Comparison of ENCODE assay signal across 28 cellular contexts in the genomic region with DNA sequence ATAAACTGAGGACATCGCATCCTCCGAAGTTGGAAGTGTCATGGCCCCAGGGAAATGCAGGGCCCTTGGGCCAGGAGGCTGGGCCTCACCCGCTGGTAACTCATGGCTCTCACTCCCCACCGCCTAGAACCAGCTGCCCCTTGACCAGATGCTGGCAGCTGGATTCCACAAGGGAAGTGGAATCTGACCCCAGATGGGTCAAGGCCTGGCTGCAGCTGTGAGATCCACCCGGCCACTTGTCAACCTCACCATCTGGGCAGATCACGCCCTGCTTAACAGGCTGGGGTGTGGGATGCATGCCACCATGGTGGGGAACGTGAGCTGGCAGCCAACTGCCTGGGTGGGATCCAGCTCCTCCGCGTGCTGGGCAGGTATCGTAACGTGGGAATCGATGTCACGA.
"Had no signal": no experiment of that assay in that cellular context is flagged by ENCODE, and none has a peak within 500 bp of the region (broad histone marks: within the 10 kb centered on the region; RNA-seq: fewer than 3 reads in every experiment).

No MANE protein-coding gene starts in this region.

- H3K36me3 ChIP-seq: adrenal gland, ascending aorta, breast epithelium, cardiac muscle cell, colonic mucosa, esophagus squamous epithelium had no signal

- H3K9me3 ChIP-seq: adrenal gland, ascending aorta, breast epithelium, colonic mucosa, esophagus squamous epithelium, gastroesophageal sphincter had no signal

- ATAC-seq: activated CD4-positive, alpha-beta T cell treated with anti-CD3 and anti-CD28 coated beads for 36 hours; activated CD8-positive, alpha-beta memory T cell treated with anti-CD3 and anti-CD28 coated beads, Interleukin-2, amount 10 ng/mL, durations not matched to agents 7 days and 5 days; activated CD8-positive, alpha-beta T cell treated with anti-CD3 and anti-CD28 coated beads, Interleukin-2, amount 10 ng/mL, durations not matched to agents 7 days and 5 days; activated naive CD8-positive, alpha-beta T cell treated with anti-CD3 and anti-CD28 coated beads, Interleukin-2, amount 50 U/mL, for 24 hours; gastroesophageal sphincter had no signal

- H3K4me1 ChIP-seq: adrenal gland, ascending aorta, breast epithelium, colonic mucosa, esophagus squamous epithelium, gastroesophageal sphincter had no signal

- H3K27ac ChIP-seq: adrenal gland, ascending aorta, breast epithelium, cardiac muscle cell, colonic mucosa, epithelial cell of prostate, esophagus squamous epithelium, gastroesophageal sphincter had no signal

- H3K4me3 ChIP-seq: adrenal gland, ascending aorta, breast epithelium, cardiac muscle cell, colonic mucosa, esophagus squamous epithelium, gastroesophageal sphincter had no signal

- H3K27me3 ChIP-seq: adrenal gland, ascending aorta, breast epithelium, cardiac muscle cell, colonic mucosa, esophagus squamous epithelium, gastroesophageal sphincter had no signal

- DNase-seq: activated CD4-positive, alpha-beta memory T cell treated with anti-CD3 and anti-CD28 coated beads for 36 hours; activated CD4-positive, alpha-beta T cell treated with anti-CD3 and anti-CD28 coated beads for 36 hours; activated CD4-positive, alpha-beta T cell treated with anti-CD3 and anti-CD28 coated beads, Interleukin-2, amount 10 ng/mL, durations not matched to agents 24 days and 14 days; activated CD4-positive, CD25-positive, alpha-beta regulatory T cell; activated CD4-positive, CD25-positive, alpha-beta regulatory T cell treated with anti-CD3 and anti-CD28 coated beads, Interleukin-2, amount 50 U/mL, for 72 hours; activated CD8-positive, alpha-beta memory T cell treated with anti-CD3 and anti-CD28 coated beads, Interleukin-2, amount 10 ng/mL, durations not matched to agents 7 days and 5 days; activated CD8-positive, alpha-beta memory T cell treated with anti-CD3 and anti-CD28 coated beads, Interleukin-2, amount 50 U/mL, for 4 hours; activated CD8-positive, alpha-beta T cell treated with anti-CD3 and anti-CD28 coated beads, Interleukin-2, amount 10 ng/mL, durations not matched to agents 7 days and 5 days; activated effector memory CD4-positive, alpha-beta T cell treated with anti-CD3 and anti-CD28 coated beads, Interleukin-2, amount 50 U/mL, for 16 hours; activated naive CD4-positive, alpha-beta T cell treated with anti-CD3 and anti-CD28 coated beads for 36 hours; activated naive CD8-positive, alpha-beta T cell treated with anti-CD3 and anti-CD28 coated beads for 36 hours; activated naive CD8-positive, alpha-beta T cell treated with anti-CD3 and anti-CD28 coated beads, Interleukin-2, amount 50 U/mL, for 24 hours; activated T-cell treated with anti-CD3 and anti-CD28 coated beads, Interleukin-2, amount 50 U/mL, for 1 hour; activated T-cell treated with anti-CD3 and anti-CD28 coated beads, Interleukin-2, amount 50 U/mL, for 48 hours; adrenal gland; amygdala; central memory CD4-positive, alpha-beta T cell; cerebellar nuclear complex; colonic mucosa; effector CD8-positive, alpha-beta T cell; esophagus squamous epithelium; foreskin melanocyte; T-helper 2 cell had no signal
